ENCODE assay signal across 8 cellular contexts in the genomic region with DNA sequence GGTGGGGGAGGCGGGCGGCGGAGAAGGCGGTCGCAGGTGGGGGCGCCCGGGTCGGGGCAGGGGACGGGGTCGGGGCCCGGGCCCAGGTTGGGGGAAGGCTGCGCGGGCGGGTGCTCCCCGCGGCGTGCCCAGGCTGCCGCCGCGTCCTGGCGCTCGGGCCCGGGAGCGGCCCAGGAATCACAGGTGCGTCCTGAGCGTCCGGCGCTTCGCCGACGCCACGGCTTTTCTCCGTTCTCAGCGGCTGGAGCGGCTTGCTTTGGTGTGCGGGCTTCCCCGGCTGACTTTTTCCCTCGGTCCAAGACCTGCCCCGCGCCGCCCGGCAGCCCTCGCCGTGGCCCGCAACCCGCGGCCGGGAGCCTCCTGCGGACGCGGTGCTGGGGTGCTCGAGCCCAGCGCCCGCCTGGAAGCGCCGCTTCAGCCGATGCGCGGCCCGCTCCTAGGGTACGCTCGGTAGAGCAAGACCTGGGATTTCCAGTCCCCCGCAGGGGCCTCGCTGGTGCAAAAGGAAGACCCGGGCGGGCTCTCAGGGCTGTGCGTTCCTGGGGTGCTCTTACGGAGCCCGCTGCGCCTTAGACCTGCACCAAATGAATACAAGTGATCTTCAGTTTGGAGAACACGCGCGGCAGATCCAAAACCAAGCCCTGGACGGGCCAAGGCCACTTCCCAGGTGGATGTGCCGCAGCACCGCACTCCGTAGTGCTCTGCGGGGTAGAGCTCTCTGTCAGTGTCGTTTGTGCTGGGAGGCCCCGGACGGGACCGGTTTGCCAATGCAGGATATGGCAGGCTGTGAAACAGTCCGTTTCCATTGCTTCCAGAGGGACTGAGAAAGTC. TPM values are rescaled to one million over a fixed set of nuclear protein-coding genes. Genes with fewer than 3 reads are reported as not detected.
DNase-seq lines count a peak whose midpoint lies in the region; ATAC-seq and TF ChIP-seq lines count a peak whose summit lies in the region.

No MANE protein-coding gene starts in this region.

- DNase-seq in COLO668 (lab: John Stamatoyannopoulos, UW; ENCODE audit: unreplicated experiment) (peak; percentile 66), epithelial cell of prostate (ENCODE audit: low read depth, low spot score) (no peak), type B pancreatic cell (ENCODE audit: extremely low spot score, unreplicated experiment) (no peak), NCI-H774 (lab: John Stamatoyannopoulos, UW) (no peak)
- DNase-seq in activated CD4-positive, alpha-beta T cell treated with anti-CD3 and anti-CD28 coated beads, Interleukin-2, amount 10 ng/mL, durations not matched to agents 7 days and 5 days: peak; percentile 19

- peak overlapping the region in 1 of 2 donors; percentile 68 for H3K9ac ChIP-seq in mucosa of rectum (ENCODE audit: low read depth in 1 of 2, low read length in 2 of 2)

- peaks cover 15% of the 10 kb centered on the region for H3K36me3 Mint-ChIP-seq in activated CD4-positive, alpha-beta T cell treated with anti-CD3 and anti-CD28 coated beads, Interleukin-2, amount 10 ng/mL, durations not matched to agents 7 days and 5 days (ENCODE audit: low read depth)
- peaks cover 3% of the 10 kb centered on the region for H3K36me3 Mint-ChIP-seq in type B pancreatic cell

- TF ChIP-seq CTCF in type B pancreatic cell (conservative IDR thresholded peaks at IDR 0.05): no peak

- ATAC-seq in GM19452 (IDR thresholded peaks at IDR 0.05; ENCODE audit: unreplicated experiment) (peak; percentile 36), HG03521 (IDR thresholded peaks at IDR 0.05; ENCODE audit: unreplicated experiment) (peak; percentile 17)

- H3K27me3 Mint-ChIP-seq in activated CD4-positive, alpha-beta T cell treated with anti-CD3 and anti-CD28 coated beads, Interleukin-2, amount 10 ng/mL, durations not matched to agents 7 days and 5 days: no peaks in the 10 kb centered on the region
- peaks cover 8% of the 10 kb centered on the region for H3K27me3 Mint-ChIP-seq in type B pancreatic cell

- H3K27me3 ChIP-seq in mucosa of rectum (ENCODE audit: control insufficient read depth in 2 of 2, insufficient read depth in 2 of 2, low read length in 2 of 2): no peaks in the 10 kb centered on the region

- peak overlapping the region; percentile 66 to 79 for H3K4me3 ChIP-seq in mucosa of rectum (ENCODE audit: low read length in 2 of 2)

- H3K9me3 Mint-ChIP-seq in activated CD4-positive, alpha-beta T cell treated with anti-CD3 and anti-CD28 coated beads, Interleukin-2, amount 10 ng/mL, durations not matched to agents 7 days and 5 days: peaks cover 2% of the 10 kb centered on the region
- no peaks in the 10 kb centered on the region for H3K9me3 Mint-ChIP-seq in type B pancreatic cell

- peaks cover 18% of the 10 kb centered on the region for H3K4me1 Mint-ChIP-seq in activated CD4-positive, alpha-beta T cell treated with anti-CD3 and anti-CD28 coated beads, Interleukin-2, amount 10 ng/mL, durations not matched to agents 7 days and 5 days
- H3K4me1 Mint-ChIP-seq in type B pancreatic cell (ENCODE audit: unreplicated experiment): peaks cover 7% of the 10 kb centered on the region

- H3K27ac Mint-ChIP-seq in activated CD4-positive, alpha-beta T cell treated with anti-CD3 and anti-CD28 coated beads, Interleukin-2, amount 10 ng/mL, durations not matched to agents 7 days and 5 days: peak overlapping the region; percentile 71
- H3K27ac Mint-ChIP-seq in type B pancreatic cell: peak overlapping the region; percentile 84

- H3K36me3 ChIP-seq in mucosa of rectum (ENCODE audit: control insufficient read depth in 2 of 2, insufficient read depth in 2 of 2, low read length in 2 of 2): no peaks in the 10 kb centered on the region

- POLR2A ChIA-PET in activated CD4-positive, alpha-beta T cell treated with anti-CD3 and anti-CD28 coated beads, Interleukin-2, amount 10 ng/mL, durations not matched to agents 7 days and 5 days (lab: Charles Lee): no interaction called here

- no peaks in the 10 kb centered on the region for H3K9me3 ChIP-seq in mucosa of rectum (ENCODE audit: control insufficient read depth in 2 of 2, low read length in 2 of 2)

- H3K27ac ChIP-seq in epithelial cell of prostate (peak overlapping the region; percentile 89), mucosa of rectum (ENCODE audit: low read depth in 2 of 2, low read length in 2 of 2) (peak overlapping the region; percentile 51 to 63)

- H3K4me1 ChIP-seq in mucosa of rectum (ENCODE audit: control insufficient read depth in 2 of 2, insufficient read depth in 2 of 2, low read length in 2 of 2): peaks cover 3 to 7% of the 10 kb centered on the region in 2 donors

- peak overlapping the region; percentile 81 for H3K4me3 Mint-ChIP-seq in activated CD4-positive, alpha-beta T cell treated with anti-CD3 and anti-CD28 coated beads, Interleukin-2, amount 10 ng/mL, durations not matched to agents 7 days and 5 days
- H3K4me3 Mint-ChIP-seq in type B pancreatic cell: peak overlapping the region; percentile 91

- CTCF ChIA-PET in activated CD4-positive, alpha-beta T cell treated with anti-CD3 and anti-CD28 coated beads, Interleukin-2, amount 10 ng/mL, durations not matched to agents 7 days and 5 days (lab: Charles Lee): no interaction called here

RNA-seq across cellular contexts. Expression of gene NIPA1, which starts 0.6 kb away (rescaled TPM):
- total RNA-seq in activated CD4-positive, alpha-beta T cell treated with anti-CD3 and anti-CD28 coated beads, Interleukin-2, amount 10 ng/mL, durations not matched to agents 7 days and 5 days: 10 to 100 TPM; 17.5 to 18.0 TPM
- total RNA-seq in type B pancreatic cell (ENCODE audit: low replicate concordance): 11.7 and 16.5 TPM in 2 replicates

RNA-seq across cellular contexts. Expression of gene NIPA2, which starts 51.4 kb away (rescaled TPM):
- total RNA-seq in activated CD4-positive, alpha-beta T cell treated with anti-CD3 and anti-CD28 coated beads, Interleukin-2, amount 10 ng/mL, durations not matched to agents 7 days and 5 days: 10 to 100 TPM; 39.5 to 48.5 TPM
- 48.7 and 59.4 TPM in 2 replicates for total RNA-seq in type B pancreatic cell (ENCODE audit: low replicate concordance)

Comparison
In these comparisons a context has a peak if more than half of its experiments do, and no peak if none do; other contexts are left out.
1. DNase-seq: peak in COLO668 (single experiment) and activated CD4-positive, alpha-beta T cell treated with anti-CD3 and anti-CD28 coated beads, Interleukin-2, amount 10 ng/mL, durations not matched to agents 7 days and 5 days (single experiment); none in epithelial cell of prostate (single experiment), type B pancreatic cell (single experiment) and NCI-H774 (single experiment).